ENCODE assay signal across 29 cellular contexts in genomic region chr1:36894824-36895223, GRCh38.
"Had no signal": no experiment of that assay in that cellular context is flagged by ENCODE, and none has a peak within 500 bp of the region (broad histone marks: within the 10 kb centered on the region; RNA-seq: fewer than 3 reads in every experiment).

No MANE protein-coding gene starts in this region.

- H3K9me3 Mint-ChIP-seq: activated CD4-positive, alpha-beta memory T cell treated with anti-CD3 and anti-CD28 coated beads for 36 hours; activated T-cell treated with anti-CD3 and anti-CD28 coated beads, Interleukin-2, amount 50 U/mL, for 4 hours; activated T-helper 1 cell treated with anti-CD3 and anti-CD28 coated beads, Interleukin-12 subunit alpha, Interleukin-12 subunit beta, Interleukin-2, Interleukin-4 antibody, amounts not matched to agents 30 ng/mL and 10 ng/mL and 1 ng/mL, durations not matched to agents 14 hours and 24 hours and 36 hours had no signal

- ATAC-seq: activated naive CD4-positive, alpha-beta T cell treated with anti-CD3 and anti-CD28 coated beads, Interleukin-2, amount 50 U/mL, for 72 hours; activated T-cell treated with anti-CD3 and anti-CD28 coated beads, Interleukin-2, amount 50 U/mL, for 4 hours; body of pancreas; K562 had no signal

- H3K27ac Mint-ChIP-seq: activated B cell treated with CpG ODN at 0.5 μM for 24 hours; activated CD4-positive, alpha-beta memory T cell treated with anti-CD3 and anti-CD28 coated beads for 36 hours; activated naive CD4-positive, alpha-beta T cell treated with anti-CD3 and anti-CD28 coated beads for 36 hours; activated naive CD4-positive, alpha-beta T cell treated with anti-CD3 and anti-CD28 coated beads, Interleukin-2, amount 50 U/mL, for 72 hours; activated T-helper 1 cell treated with anti-CD3 and anti-CD28 coated beads, Interleukin-12 subunit alpha, Interleukin-12 subunit beta, Interleukin-2, Interleukin-4 antibody, amounts not matched to agents 30 ng/mL and 10 ng/mL and 1 ng/mL, durations not matched to agents 14 hours and 24 hours and 36 hours had no signal

- H3K36me3 Mint-ChIP-seq: activated CD4-positive, alpha-beta memory T cell treated with anti-CD3 and anti-CD28 coated beads for 36 hours; activated naive CD4-positive, alpha-beta T cell treated with anti-CD3 and anti-CD28 coated beads, Interleukin-2, amount 50 U/mL, for 72 hours had no signal

- H3K4me1 Mint-ChIP-seq: activated B cell treated with CpG ODN at 0.5 μM for 24 hours had no signal

- H3K4me3 Mint-ChIP-seq: activated B cell treated with CpG ODN at 0.5 μM for 24 hours; activated CD4-positive, alpha-beta memory T cell treated with anti-CD3 and anti-CD28 coated beads for 36 hours; activated naive CD4-positive, alpha-beta T cell treated with anti-CD3 and anti-CD28 coated beads for 36 hours; activated T-cell treated with anti-CD3 and anti-CD28 coated beads, Interleukin-2, amount 50 U/mL, for 4 hours; activated T-helper 1 cell treated with anti-CD3 and anti-CD28 coated beads, Interleukin-12 subunit alpha, Interleukin-12 subunit beta, Interleukin-2, Interleukin-4 antibody, amounts not matched to agents 30 ng/mL and 10 ng/mL and 1 ng/mL, durations not matched to agents 14 hours and 24 hours and 36 hours had no signal

- DNase-seq: activated B cell treated with CpG ODN at 0.5 μM for 24 hours; activated CD4-positive, alpha-beta memory T cell treated with anti-CD3 and anti-CD28 coated beads for 36 hours; activated CD4-positive, alpha-beta T cell treated with anti-CD3 and anti-CD28 coated beads for 4 hours; activated CD4-positive, alpha-beta T cell treated with anti-CD3 and anti-CD28 coated beads, Interleukin-2, amount 50 U/mL, for 1 hour; activated CD4-positive, CD25-positive, alpha-beta regulatory T cell treated with anti-CD3 and anti-CD28 coated beads, Interleukin-2, amount 50 U/mL, for 72 hours; activated gamma-delta T cell treated with Interleukin-2 at 50 U/mL for 16 hours; activated naive CD4-positive, alpha-beta T cell treated with anti-CD3 and anti-CD28 coated beads for 36 hours; activated T-cell treated with anti-CD3 and anti-CD28 coated beads for 4 hours; activated T-cell treated with anti-CD3 and anti-CD28 coated beads, Interleukin-2, amount 50 U/mL, for 4 hours; adrenal gland; body of pancreas; NCI-H1092 treated with DMSO at 0.1 percent for 48 hours; NCI-H1417; NCI-H187 treated with DMSO at 0.1 percent for 48 hours; NCI-H2081; NCI-H2171 treated with DMSO at 0.1 percent for 48 hours; NCI-H2227 treated with DMSO at 0.1 percent for 48 hours; NCI-H446; NCI-H510A treated with DMSO at 0.1 percent for 48 hours; NCI-H526 treated with DMSO at 0.1 percent for 48 hours; OCI-M1; Right ventricle myocardium superior; SW 1271; T-helper 1 cell; T-helper 2 cell; T-helper 9 cell had no signal
